ENCODE assay signal across 17 cellular contexts in genomic region chr2:166463640-166464039, GRCh38. TPM values are rescaled to one million over a fixed set of nuclear protein-coding genes. Genes with fewer than 3 reads are reported as not detected.
"Had no signal": no experiment of that assay in that cellular context is flagged by ENCODE, and none has a peak within 500 bp of the region (broad histone marks: within the 10 kb centered on the region; RNA-seq: fewer than 3 reads in every experiment).

No MANE protein-coding gene starts in this region.

- H3K27me3 ChIP-seq: MG63, SJCRH30 had no signal

- H3K4me1 ChIP-seq: SJCRH30 had no signal

- H3K27ac ChIP-seq: SJCRH30 had no signal

- ATAC-seq: SK-N-SH treated with all-trans-retinoic acid at 6 μM for 48 hours had no signal

- H3K36me3 ChIP-seq: MG63, SJCRH30 had no signal

- H3K4me3 ChIP-seq: MG63, SJCRH30 had no signal

- DNase-seq: Karpas-422, KG1, NCI-H1092 treated with DMSO at 0.1 percent for 48 hours, NCI-H1436, NCI-H187 treated with DMSO at 0.1 percent for 48 hours, NCI-H2081, NCI-H2107, NCI-H2227 treated with DMSO at 0.1 percent for 48 hours, NCI-H524 treated with DMSO at 0.1 percent for 48 hours, NCI-H69, NCI-H774, RPMI8226, SHP77 treated with DMSO at 0.1 percent for 48 hours, SJCRH30 had no signal

- H3K9me3 ChIP-seq: MG63, SJCRH30 had no signal

RNA-seq across cellular contexts. Expression of gene SCN7A, which starts 30.4 kb away (rescaled TPM):
- total RNA-seq: HT-29 had no signal
